11 cellular contexts compared by ENCODE assay signal in the genomic region with DNA sequence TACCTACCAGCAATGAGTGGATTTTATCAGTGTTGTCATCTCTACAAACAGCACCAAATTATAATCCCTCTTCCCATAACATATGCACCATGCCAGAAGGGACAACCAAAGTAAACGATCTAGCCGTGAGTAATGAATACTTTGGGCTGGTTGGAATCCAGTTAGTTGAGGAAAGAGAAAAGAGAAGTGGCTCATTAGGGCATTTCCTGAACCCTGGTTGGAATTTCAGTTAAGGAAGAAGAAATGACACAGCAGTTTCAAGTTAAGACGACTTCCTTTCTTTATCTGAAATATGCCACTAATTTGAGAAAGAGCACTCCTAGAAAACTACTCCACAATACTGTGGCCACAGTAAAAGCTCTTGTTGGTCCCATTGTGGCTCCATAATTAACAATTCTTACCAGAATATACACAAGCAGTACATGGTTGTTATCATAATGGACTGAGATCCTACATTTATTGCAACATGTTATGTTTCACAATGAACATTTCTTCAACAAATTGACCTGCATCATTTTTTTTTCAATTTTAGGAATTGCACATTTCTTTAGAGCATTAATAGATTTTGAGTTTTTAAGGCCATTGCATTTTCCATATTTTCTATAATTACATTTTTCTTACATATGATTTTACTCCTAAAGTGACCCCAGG. TPM values are rescaled to one million over a fixed set of nuclear protein-coding genes. Genes with fewer than 3 reads are reported as not detected.
A peak's percentile ranks its signal among the peaks of the same experiment; 100 is the strongest.
DNase-seq lines count a peak whose midpoint lies in the region; ATAC-seq, FAIRE-seq and TF ChIP-seq lines count a peak whose summit lies in the region.
"Had no signal": no experiment of that assay in that cellular context is flagged by ENCODE, and none has a peak within 500 bp of the region (broad histone marks: within the 10 kb centered on the region; RNA-seq: fewer than 3 reads in every experiment).

A gene with protein sequence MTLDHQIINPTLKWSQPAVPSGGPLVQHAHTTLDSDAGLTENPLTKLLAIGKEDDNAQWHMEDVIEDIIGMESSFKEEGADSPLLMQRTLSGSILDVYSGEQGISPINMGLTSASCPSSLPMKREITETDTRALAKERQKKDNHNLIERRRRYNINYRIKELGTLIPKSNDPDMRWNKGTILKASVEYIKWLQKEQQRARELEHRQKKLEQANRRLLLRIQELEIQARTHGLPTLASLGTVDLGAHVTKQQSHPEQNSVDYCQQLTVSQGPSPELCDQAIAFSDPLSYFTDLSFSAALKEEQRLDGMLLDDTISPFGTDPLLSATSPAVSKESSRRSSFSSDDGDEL (minus strand): TSS at position 138 of the 651 bp plus-strand sequence. CDS start 46,322 bp downstream, outside the sequence.

- no peaks in the 10 kb centered on the region for H3F3A ChIP-seq in smooth muscle cell (ENCODE audit: low read depth)

- H3K4me1 ChIP-seq in smooth muscle cell (ENCODE audit: low read depth), result no peaks in the 10 kb centered on the region
- no peaks in the 10 kb centered on the region for H3K4me1 ChIP-seq in BE2C

- H3K9me3 ChIP-seq in smooth muscle cell (replicated peaks; ENCODE audit: low read depth) (no peaks in the 10 kb centered on the region), BE2C (no peaks in the 10 kb centered on the region)

- TF ChIP-seq CTCF in smooth muscle cell (IDR thresholded peaks at IDR 0.05; ENCODE audit: borderline replicate concordance, insufficient read depth, poor library complexity, severe bottlenecking) (no peak), BE2C (IDR thresholded peaks at IDR 0.05; ENCODE audit: low read depth, low read length) (no peak)

- no peak within 1 kb of the TSS for H3K4me3 ChIP-seq in smooth muscle cell
- no peak within 1 kb of the TSS for H3K4me3 ChIP-seq in BE2C (ENCODE audit: low read depth, low read length)

- no peak for FAIRE-seq in RCC 7860 (lab: Jason Lieb, UNC)

- no peaks in the 10 kb centered on the region for H4K20me1 ChIP-seq in smooth muscle cell (ENCODE audit: low read depth)

- WGBS in smooth muscle cell (ENCODE audit: low lambda C conversion rate), result 23% methylated on average over 3 of the region's 3 CpGs

- ATAC-seq in HG02610 (IDR thresholded peaks at IDR 0.05; ENCODE audit: unreplicated experiment) (peak; percentile 35), HG03432 (IDR thresholded peaks at IDR 0.05; ENCODE audit: unreplicated experiment) (no peak)
- ATAC-seq: effector memory CD8-positive, alpha-beta T cell; left colon had no signal

- DNase-seq in RCC 7860 (ENCODE audit: low spot score) (peak; percentile 27), fibroblast of peridontal ligament (ENCODE audit: extremely low read depth) (peak; percentile 26), smooth muscle cell (lab: John Stamatoyannopoulos, UW; ENCODE audit: unreplicated experiment) (no peak), BE2C (no peak)
- no peak for DNase-seq in stimulated activated CD4-positive, alpha-beta T cell treated with anti-CD3 and anti-CD28 coated beads, Interleukin-12 subunit alpha, Interleukin-12 subunit beta, amount 100 ng/mL, for 4 hours
- DNase-seq: effector memory CD8-positive, alpha-beta T cell; left colon; NCI-H2107; T-helper 9 cell had no signal

- no peak within 1 kb of the TSS for H3K4me2 ChIP-seq in smooth muscle cell

- H3K27ac ChIP-seq in smooth muscle cell (ENCODE audit: low read depth), result no peak within 1 kb of the TSS

- no peaks in the 10 kb centered on the region for H3K79me2 ChIP-seq in smooth muscle cell (ENCODE audit: low read depth)

- no peak within 1 kb of the TSS for H3K9ac ChIP-seq in smooth muscle cell (ENCODE audit: low read depth)

- no peaks in the 10 kb centered on the region for H3K36me3 ChIP-seq in smooth muscle cell (ENCODE audit: low read depth)
- no peaks in the 10 kb centered on the region for H3K36me3 ChIP-seq in BE2C

- H3K27me3 ChIP-seq in smooth muscle cell (ENCODE audit: low read depth), result no peaks in the 10 kb centered on the region
- H3K27me3 ChIP-seq in BE2C, result no peaks in the 10 kb centered on the region

- peak within 1 kb of the TSS; percentile 84 for H2AFZ ChIP-seq in smooth muscle cell (ENCODE audit: low read depth)

RNA-seq across cellular contexts. Expression of the gene that starts here (rescaled TPM):
- total RNA-seq in smooth muscle cell, result not detected in 2 replicates
- not detected in 2 replicates for polyA plus RNA-seq in smooth muscle cell
- polyA plus RNA-seq in BE2C (2012; ENCODE audit: insufficient read depth, insufficient read length, low read depth), result not detected

Comparison
In these comparisons a context has a peak if more than half of its experiments do, and no peak if none do; other contexts are left out.
1. DNase-seq: peak in RCC 7860 (single experiment) and fibroblast of peridontal ligament (single experiment); none in smooth muscle cell (single experiment), stimulated activated CD4-positive, alpha-beta T cell treated with anti-CD3 and anti-CD28 coated beads, Interleukin-12 subunit alpha, Interleukin-12 subunit beta, amount 100 ng/mL, for 4 hours (single experiment) and BE2C (single experiment).